Comparison of ENCODE assay signal across 8 cellular contexts in the genomic region with DNA sequence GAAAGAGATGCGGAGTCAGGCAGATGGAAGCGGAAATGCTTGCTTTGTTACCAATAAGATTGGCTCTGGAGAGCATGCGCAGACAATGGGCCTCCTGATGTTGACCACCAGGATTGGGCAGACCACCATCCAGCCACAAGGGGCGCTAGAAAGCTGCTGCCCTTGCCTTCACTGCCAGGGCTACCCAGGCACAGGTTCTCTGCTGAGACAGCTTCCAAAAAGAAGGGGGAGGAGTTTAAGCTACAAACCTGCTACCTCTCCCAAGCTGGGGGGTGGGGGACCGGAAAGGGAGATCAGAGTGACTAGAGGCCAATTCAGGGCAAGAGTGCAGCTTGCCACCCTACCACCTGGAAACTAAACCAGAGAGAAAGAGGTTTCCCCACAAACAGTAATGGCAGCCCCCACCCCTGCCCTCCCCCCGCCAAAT.
A peak's percentile ranks its signal among the peaks of the same experiment; 100 is the strongest.
DNase-seq lines count a peak whose midpoint lies in the region; ATAC-seq and TF ChIP-seq lines count a peak whose summit lies in the region.

No MANE protein-coding gene starts in this region.

- CTCF ChIA-PET in AG04449 (lab: Yijun Ruan, JAX) (no interaction called here), PC-9 (lab: Charles Lee) (no interaction called here)

- H3K9me3 Mint-ChIP-seq in stimulated activated naive B cell treated with anti-CD40 and anti-IgM and Interleukin-4, amounts not matched to agents 10 μg/mL and 1 μg/mL and 100 μg/mL, for 72 hours, result peaks cover 0 to 5% of the 10 kb centered on the region in 2 donors

- H4K20me1 ChIP-seq in PC-9 (ENCODE audit: insufficient read depth), result no peaks in the 10 kb centered on the region

- no peaks in the 10 kb centered on the region for H3K79me2 ChIP-seq in PC-9 (ENCODE audit: low read depth)

- intact Hi-C loops in PC-9 (cut with micrococcal nuclease; ENCODE audit: unreplicated experiment) (no loop called here), left lung (cut with DNase I) (no loop called here)

- H3K4me2 ChIP-seq in PC-9, result no peak overlapping the region

- ATAC-seq in left lung, result peak; percentile 39
- ATAC-seq in stimulated activated naive B cell treated with anti-CD40 and anti-IgM and Interleukin-4, amounts not matched to agents 10 μg/mL and 1 μg/mL and 100 μg/mL, for 72 hours (replicated peaks), result peak; percentile 72 to 82
- no peak for ATAC-seq in GM21515 (IDR thresholded peaks at IDR 0.05; ENCODE audit: unreplicated experiment)
- ATAC-seq in GM21529 (IDR thresholded peaks at IDR 0.05; ENCODE audit: unreplicated experiment), result no peak

- no peaks in the 10 kb centered on the region for H3K4me1 ChIP-seq in PC-9 (replicated peaks; ENCODE audit: insufficient read depth)
- H3K4me1 ChIP-seq in left lung, result no peaks in the 10 kb centered on the region

- no TSS peak for BruUV-seq in PC-9 (replicated peaks; lab: Mats Ljungman, UMichigan)

- no peak overlapping the region for H3K4me3 Mint-ChIP-seq in stimulated activated naive B cell treated with anti-CD40 and anti-IgM and Interleukin-4, amounts not matched to agents 10 μg/mL and 1 μg/mL and 100 μg/mL, for 72 hours

- peaks cover 0 to 1% of the 10 kb centered on the region in 2 donors for H3K36me3 Mint-ChIP-seq in stimulated activated naive B cell treated with anti-CD40 and anti-IgM and Interleukin-4, amounts not matched to agents 10 μg/mL and 1 μg/mL and 100 μg/mL, for 72 hours

- no peaks in the 10 kb centered on the region for H3F3A ChIP-seq in PC-9 (ENCODE audit: insufficient read depth, low read depth)

- H3K27ac ChIP-seq in PC-9, result no peak overlapping the region
- no peak overlapping the region for H3K27ac ChIP-seq in left lung

- no peaks in the 10 kb centered on the region for H3K36me3 ChIP-seq in PC-9 (ENCODE audit: low read depth)
- no peaks in the 10 kb centered on the region for H3K36me3 ChIP-seq in left lung

- H3K27ac Mint-ChIP-seq in stimulated activated naive B cell treated with anti-CD40 and anti-IgM and Interleukin-4, amounts not matched to agents 10 μg/mL and 1 μg/mL and 100 μg/mL, for 72 hours, result no peak overlapping the region

- no peaks in the 10 kb centered on the region for H3K9me3 ChIP-seq in PC-9 (ENCODE audit: insufficient read depth, low read depth)
- no peaks in the 10 kb centered on the region for H3K9me3 ChIP-seq in left lung

- H3K4me3 ChIP-seq in AG04449 (ENCODE audit: low read depth, low read length) (no peak overlapping the region), GM12865 (ENCODE audit: low read depth, low read length) (no peak overlapping the region), PC-9 (no peak overlapping the region), left lung (no peak overlapping the region)

- POLR2A ChIA-PET in AG04449 (lab: Yijun Ruan, JAX) (no interaction called here), PC-9 (lab: Charles Lee; ENCODE audit: unreplicated experiment) (no interaction called here)

- H3K4me1 Mint-ChIP-seq in stimulated activated naive B cell treated with anti-CD40 and anti-IgM and Interleukin-4, amounts not matched to agents 10 μg/mL and 1 μg/mL and 100 μg/mL, for 72 hours, result peaks cover 19 to 38% of the 10 kb centered on the region in 2 donors

- DNase-seq in AG04449 (ENCODE audit: low read depth, low spot score) (no peak), GM12865 (ENCODE audit: low read depth) (peak; percentile 75), PC-9 (peak in 1 of 2 experiments; percentile 17), left lung (no peak)
- peak; percentile 51 for DNase-seq in activated naive CD4-positive, alpha-beta T cell treated with anti-CD3 and anti-CD28 coated beads, Interleukin-2, amount 50 U/mL, for 16 hours
- peak; percentile 42 for DNase-seq in stimulated activated naive B cell treated with anti-CD40 and anti-IgM and Interleukin-4, amounts not matched to agents 10 μg/mL and 1 μg/mL and 100 μg/mL, for 72 hours

- no peaks in the 10 kb centered on the region for H3K9me2 ChIP-seq in PC-9 (ENCODE audit: insufficient read depth)

- TF ChIP-seq CTCF in AG04449 (IDR thresholded peaks at IDR 0.05; ENCODE audit: insufficient read depth, low read length, missing control alignments), result peak; percentile 52
- TF ChIP-seq CTCF in GM12865 (IDR thresholded peaks at IDR 0.05; ENCODE audit: insufficient read depth, low read depth, low read length, missing control alignments), result peak; percentile 77
- peak; percentile 66 for TF ChIP-seq CTCF in PC-9 (conservative IDR thresholded peaks at IDR 0.05)
- peak; percentile 15 to 32 for TF ChIP-seq CTCF in left lung (IDR thresholded peaks at IDR 0.05)

- H3K27me3 ChIP-seq in PC-9 (ENCODE audit: insufficient read depth, low read depth), result peaks cover 70% of the 10 kb centered on the region
- H3K27me3 ChIP-seq in left lung, result peaks cover 0 to 6% of the 10 kb centered on the region in 2 donors

- H2AFZ ChIP-seq in PC-9, result no peak overlapping the region

- H3K27me3 Mint-ChIP-seq in stimulated activated naive B cell treated with anti-CD40 and anti-IgM and Interleukin-4, amounts not matched to agents 10 μg/mL and 1 μg/mL and 100 μg/mL, for 72 hours, result peaks cover 9 to 12% of the 10 kb centered on the region in 2 donors

Comparison
In these comparisons a context has a peak if more than half of its experiments do, and no peak if none do; other contexts are left out.
1. DNase-seq: peak in GM12865 (single experiment), activated naive CD4-positive, alpha-beta T cell treated with anti-CD3 and anti-CD28 coated beads, Interleukin-2, amount 50 U/mL, for 16 hours (single experiment) and stimulated activated naive B cell treated with anti-CD40 and anti-IgM and Interleukin-4, amounts not matched to agents 10 μg/mL and 1 μg/mL and 100 μg/mL, for 72 hours (single experiment); none in AG04449 (single experiment) and left lung (0 of 2).
2. CTCF ChIP-seq: peak in every context shown above with its lines; median percentile 77 in GM12865; 66 in PC-9; 52 in AG04449; 24 in left lung.
3. ATAC-seq: peak in left lung (single experiment) and stimulated activated naive B cell treated with anti-CD40 and anti-IgM and Interleukin-4, amounts not matched to agents 10 μg/mL and 1 μg/mL and 100 μg/mL, for 72 hours (2 of 2); none in GM21515 (single experiment) and GM21529 (single experiment).